Comparison of ENCODE assay signal across 21 cellular contexts in the genomic region with DNA sequence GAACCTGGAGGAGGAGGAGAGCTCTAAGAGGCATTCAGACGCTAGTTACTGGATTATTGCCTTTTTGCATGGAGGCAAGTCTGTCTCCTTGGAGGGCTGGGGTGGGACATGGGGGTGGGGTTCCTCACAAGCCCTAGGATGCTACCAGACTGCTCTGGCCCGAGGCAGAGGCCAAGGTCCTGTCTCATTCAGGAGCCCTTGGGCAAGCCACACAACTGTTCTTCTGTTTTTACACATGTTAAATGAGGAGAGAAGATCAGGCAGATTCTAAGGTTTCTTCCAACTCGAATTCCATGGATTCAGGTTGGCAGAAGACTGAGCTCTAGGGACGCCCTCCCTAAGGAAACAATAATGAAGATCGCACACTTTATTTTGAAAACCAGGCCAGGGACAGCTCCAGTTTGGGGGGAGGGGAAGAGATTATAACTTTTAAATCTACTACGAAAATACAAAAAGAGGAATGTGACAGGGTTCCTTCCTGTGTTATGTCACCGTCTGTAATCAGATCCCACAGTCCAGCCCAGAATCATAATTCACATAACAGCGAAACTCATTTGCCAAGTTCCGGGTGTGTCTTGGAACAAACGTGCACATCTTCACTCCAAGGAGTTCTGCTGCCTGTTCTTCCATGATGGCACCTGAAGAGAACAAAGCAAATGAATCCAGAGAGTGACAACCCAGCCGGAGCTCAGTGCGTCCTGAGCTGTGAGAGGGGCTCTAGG. TPM values are rescaled to one million over a fixed set of nuclear protein-coding genes. Genes with fewer than 3 reads are reported as not detected.
DNase-seq lines count a peak whose midpoint lies in the region; FAIRE-seq and TF ChIP-seq lines count a peak whose summit lies in the region.
"Had no signal": no experiment of that assay in that cellular context is flagged by ENCODE, and none has a peak within 500 bp of the region (broad histone marks: within the 10 kb centered on the region; RNA-seq: fewer than 3 reads in every experiment).

No MANE protein-coding gene starts in this region.

- H3K9ac ChIP-seq in endothelial cell of umbilical vein (replicated peaks; ENCODE audit: extremely low read depth, insufficient read depth, low read length) (no peak overlapping the region), skeletal muscle satellite cell (ENCODE audit: low read depth, low read length) (no peak overlapping the region)

- H4K20me1 ChIP-seq in endothelial cell of umbilical vein (replicated peaks; ENCODE audit: control insufficient read depth, extremely low read depth, insufficient read depth, low read length): no peaks in the 10 kb centered on the region
- H4K20me1 ChIP-seq in hepatocyte (ENCODE audit: insufficient read depth, poor library complexity, severe bottlenecking): no peaks in the 10 kb centered on the region

- H3K4me1 ChIP-seq in endothelial cell of umbilical vein (ENCODE audit: control insufficient read depth, extremely low read depth, insufficient read depth, low read length) (peaks cover 7% of the 10 kb centered on the region), skeletal muscle satellite cell (ENCODE audit: control insufficient read depth, insufficient read depth, low read length) (peaks cover 6% of the 10 kb centered on the region), hepatocyte (ENCODE audit: insufficient read depth) (no peaks in the 10 kb centered on the region), suprapubic skin (no peaks in the 10 kb centered on the region)

- POLR2A ChIA-PET in GM10248 (lab: Yijun Ruan, JAX): no interaction called here
- POLR2A ChIA-PET in endothelial cell of umbilical vein (lab: Charles Lee): no interaction called here

- intact Hi-C loops in endothelial cell of umbilical vein (cut with micrococcal nuclease): no loop called here

- WGBS in hepatocyte (ENCODE audit: low lambda C conversion rate, missing lambda C conversion rate): 86% methylated on average over 12 of the region's 12 CpGs
- WGBS in suprapubic skin: 49% methylated on average over 11 of the region's 12 CpGs

- H3K9me3 ChIP-seq in endothelial cell of umbilical vein (replicated peaks; ENCODE audit: control insufficient read depth, insufficient read depth, low read length) (no peaks in the 10 kb centered on the region), skeletal muscle satellite cell (replicated peaks; ENCODE audit: low read length) (no peaks in the 10 kb centered on the region), hepatocyte (ENCODE audit: low read depth) (no peaks in the 10 kb centered on the region), suprapubic skin (no peaks in the 10 kb centered on the region)

- CTCF ChIA-PET in GM10248 (lab: Yijun Ruan, JAX): interaction anchor here (1.0 kb wide), 1 partner anchor 10 kb away, joined by 3 read pairs; no protein-coding TSS in a partner anchor
- CTCF ChIA-PET in endothelial cell of umbilical vein (lab: Charles Lee): interaction anchor here (0.6 to 1.5 kb wide), 5 partner anchors 17 to 232 kb away, joined by 3 to 4 read pairs (median 3); no protein-coding TSS in a partner anchor

- H3K36me3 ChIP-seq in endothelial cell of umbilical vein (ENCODE audit: control insufficient read depth in 2 of 2, extremely low read depth in 1 of 2, insufficient read depth in 2 of 2, low read length in 2 of 2): no peaks in the 10 kb centered on the region
- no peaks in the 10 kb centered on the region for H3K36me3 ChIP-seq in skeletal muscle satellite cell (ENCODE audit: insufficient read depth, low read length)
- H3K36me3 ChIP-seq in hepatocyte (replicated peaks; ENCODE audit: insufficient read depth, low read depth): no peaks in the 10 kb centered on the region
- H3K36me3 ChIP-seq in suprapubic skin: no peaks in the 10 kb centered on the region

- H3K27me3 ChIP-seq in endothelial cell of umbilical vein (ENCODE audit: control insufficient read depth in 2 of 2, insufficient read depth in 2 of 2, low read length in 2 of 2) (no peaks in the 10 kb centered on the region), skeletal muscle satellite cell (ENCODE audit: control insufficient read depth, insufficient read depth, low read length) (no peaks in the 10 kb centered on the region), hepatocyte (no peaks in the 10 kb centered on the region), suprapubic skin (no peaks in the 10 kb centered on the region)

- H3K4me3 ChIP-seq in endothelial cell of umbilical vein (replicated peaks in 1 of 3; ENCODE audit: insufficient read depth in 1 of 3, low read depth in 1 of 3, low read length in 3 of 3) (no peak overlapping the region), skeletal muscle satellite cell (ENCODE audit: low read length) (no peak overlapping the region), hepatocyte (no peak overlapping the region), suprapubic skin (no peak overlapping the region)
- H3K4me3 ChIP-seq: GM12878 had no signal

- no TSS peak for BruUV-seq in endothelial cell of umbilical vein (replicated peaks; lab: Mats Ljungman, UMichigan)

- H3K27ac ChIP-seq in endothelial cell of umbilical vein (ENCODE audit: insufficient read depth, low read depth, low read length) (peak overlapping the region; percentile 7), hepatocyte (no peak overlapping the region), suprapubic skin (no peak overlapping the region)

- H3K9me1 ChIP-seq in endothelial cell of umbilical vein (replicated peaks; ENCODE audit: control insufficient read depth, extremely low read depth, insufficient read depth, low read length): no peaks in the 10 kb centered on the region

- TF ChIP-seq CTCF in GM10248 (IDR thresholded peaks at IDR 0.05; ENCODE audit: control extremely low read depth, extremely low read depth, low read depth, missing control alignments) (no peak), endothelial cell of umbilical vein (IDR thresholded peaks at IDR 0.05; ENCODE audit: extremely low read depth in 1 of 2, insufficient read depth in 1 of 2, low read depth in 1 of 2, low read length in 2 of 2) (no peak), hepatocyte (IDR thresholded peaks at IDR 0.05; ENCODE audit: poor library complexity) (no peak), suprapubic skin (IDR thresholded peaks at IDR 0.05) (no peak)

- H2AFZ ChIP-seq in endothelial cell of umbilical vein (ENCODE audit: low read depth, low read length): peak overlapping the region; percentile 58
- H2AFZ ChIP-seq in hepatocyte: no peak overlapping the region

- H3K9me2 ChIP-seq in hepatocyte (replicated peaks; ENCODE audit: insufficient read depth): no peaks in the 10 kb centered on the region

- FAIRE-seq in endothelial cell of umbilical vein (lab: Jason Lieb, UNC): peak; percentile 86
- FAIRE-seq: D721Med, GM12878 had no signal

- TF ChIP-seq POLR2A in endothelial cell of umbilical vein (IDR thresholded peaks at IDR 0.05; ENCODE audit: low read depth, low read length) (no peak), suprapubic skin (IDR thresholded peaks at IDR 0.05) (no peak)

- no peaks in the 10 kb centered on the region for H3K79me2 ChIP-seq in endothelial cell of umbilical vein (ENCODE audit: control insufficient read depth, insufficient read depth, low read length)
- H3K79me2 ChIP-seq in hepatocyte: no peaks in the 10 kb centered on the region

- no peak for TF ChIP-seq EP300 in suprapubic skin (IDR thresholded peaks at IDR 0.05)

- dilution Hi-C loops in endothelial cell of umbilical vein (cut with MboI; ENCODE audit: extremely low pct_ligation_motif_present, low sequenced_read_pairs): no loop called here

- peak overlapping the region; percentile 38 for H3K4me2 ChIP-seq in endothelial cell of umbilical vein (ENCODE audit: insufficient read depth, low read length)
- peak overlapping the region; percentile 1 for H3K4me2 ChIP-seq in skeletal muscle satellite cell (ENCODE audit: low read length)
- H3K4me2 ChIP-seq in hepatocyte: no peak overlapping the region

- peak; percentile 3 for DNase-seq in GM10248 (ENCODE audit: extremely low spot score)
- DNase-seq in endothelial cell of umbilical vein (ENCODE audit: low read depth, low spot score): peak; percentile 49
- DNase-seq in mesenteric fat pad (ENCODE audit: low spot score): peak; percentile 35
- no peak for DNase-seq in NCI-H2029 treated with DMSO at 0.1 percent for 48 hours (lab: John Stamatoyannopoulos, UW)
- DNase-seq in hepatocyte (ENCODE audit: low spot score): no peak
- DNase-seq in kidney glomerular epithelial cell (lab: John Stamatoyannopoulos, UW): no peak
- DNase-seq in suprapubic skin (ENCODE audit: low spot score in 2 of 2): no peak
- DNase-seq: ACHN; CD4-positive, alpha-beta T cell; DMS79; GOT3; KBM-7; NCI-H1417 treated with DMSO at 0.1 percent for 48 hours; NCI-H1930; NCI-H446 treated with DMSO at 0.1 percent for 48 hours; NK-92 treated with Interleukin-12 subunit alpha and Interleukin-12 subunit beta, amount 100 ng/mL, for 24 hours; SHP77 treated with DMSO at 0.1 percent for 48 hours had no signal

TF ChIP-seq in endothelial cell of umbilical vein, 7 proteins besides CTCF, POLR2A, EP300 and RAD21 (continues in another document):
- peak; percentile 23 for TF ChIP-seq GATA2 (IDR thresholded peaks at IDR 0.05; ENCODE audit: insufficient read depth, insufficient read length, low read depth, low read length)

RNA-seq across cellular contexts. Expression of a gene that starts 25.2 kb away (rescaled TPM):
- total RNA-seq in endothelial cell of umbilical vein (4.9 and 6.1 TPM in 2 replicates), mesenteric fat pad (2.2 TPM), hepatocyte (3.5 and 3.7 TPM in 2 replicates), suprapubic skin (1 to 10 TPM in 1 of 4 donors, under 1 TPM in 3; 0.26 to 1.5 (median 0.50) TPM)
- polyA plus RNA-seq in endothelial cell of umbilical vein (4.0 and 5.5 TPM in 2 replicates), hepatocyte (11.0 and 12.3 TPM in 2 replicates)
- polyA plus RNA-seq in endothelial cell of umbilical vein (2011; cell fraction: cytosol; rRNA removed): 2.3 and 3.2 TPM in 2 replicates
- polyA plus RNA-seq in endothelial cell of umbilical vein (2011; cell fraction: nucleus; rRNA removed): 2.5 and 3.1 TPM in 2 replicates
- polyA plus RNA-seq in endothelial cell of umbilical vein (2012): 16.2 and 17.4 TPM in 2 replicates
- polyA minus RNA-seq in endothelial cell of umbilical vein: 2.0 and 2.2 TPM in 2 replicates
- polyA minus RNA-seq in endothelial cell of umbilical vein (2011; cell fraction: cytosol; rRNA and poly(A)+ RNA removed): not detected
- polyA minus RNA-seq in endothelial cell of umbilical vein (2011; cell fraction: nucleus; rRNA and poly(A)+ RNA removed): 0.38 and 0.82 TPM in 2 replicates
- 1.0 and 1.1 TPM in 2 replicates for total RNA-seq in skeletal muscle satellite cell (2012; rRNA removed)
- total RNA-seq: B cell had no signal

RNA-seq across cellular contexts. Expression of a gene that starts 45.0 kb away (rescaled TPM):
- total RNA-seq in endothelial cell of umbilical vein: 8.7 and 11.1 TPM in 2 replicates
- 7.1 and 9.0 TPM in 2 replicates for polyA plus RNA-seq in endothelial cell of umbilical vein
- 9.3 and 10.5 TPM in 2 replicates for polyA plus RNA-seq in endothelial cell of umbilical vein (2011; cell fraction: cytosol; rRNA removed)
- polyA plus RNA-seq in endothelial cell of umbilical vein (2011; cell fraction: nucleus; rRNA removed): 7.1 and 7.5 TPM in 2 replicates
- 20.7 and 30.0 TPM in 2 replicates for polyA plus RNA-seq in endothelial cell of umbilical vein (2012)
- 6.8 and 8.1 TPM in 2 replicates for polyA minus RNA-seq in endothelial cell of umbilical vein
- 1.7 TPM for polyA minus RNA-seq in endothelial cell of umbilical vein (2011; cell fraction: cytosol; rRNA and poly(A)+ RNA removed)
- 5.1 and 6.9 TPM in 2 replicates for polyA minus RNA-seq in endothelial cell of umbilical vein (2011; cell fraction: nucleus; rRNA and poly(A)+ RNA removed)
- total RNA-seq in mesenteric fat pad: 9.0 TPM
- total RNA-seq in skeletal muscle satellite cell (2012; rRNA removed): 9.8 and 12.9 TPM in 2 replicates
- total RNA-seq in hepatocyte: 9.2 TPM in 2 replicates
- polyA plus RNA-seq in hepatocyte: 13.6 and 21.1 TPM in 2 replicates
- 10 to 100 TPM in 1 of 4 donors, 1 to 10 TPM in 3; 2.0 to 24.7 (median 4.7) TPM for total RNA-seq in suprapubic skin

Comparison
In these comparisons a context has a peak if more than half of its experiments do, and no peak if none do; other contexts are left out.
1. DNase-seq: peak in GM10248 (single experiment), endothelial cell of umbilical vein (single experiment) and mesenteric fat pad (single experiment); none in NCI-H2029 treated with DMSO at 0.1 percent for 48 hours (single experiment), hepatocyte (single experiment), kidney glomerular epithelial cell (single experiment) and suprapubic skin (0 of 2).